23 cellular contexts compared by ENCODE assay signal in the genomic region with DNA sequence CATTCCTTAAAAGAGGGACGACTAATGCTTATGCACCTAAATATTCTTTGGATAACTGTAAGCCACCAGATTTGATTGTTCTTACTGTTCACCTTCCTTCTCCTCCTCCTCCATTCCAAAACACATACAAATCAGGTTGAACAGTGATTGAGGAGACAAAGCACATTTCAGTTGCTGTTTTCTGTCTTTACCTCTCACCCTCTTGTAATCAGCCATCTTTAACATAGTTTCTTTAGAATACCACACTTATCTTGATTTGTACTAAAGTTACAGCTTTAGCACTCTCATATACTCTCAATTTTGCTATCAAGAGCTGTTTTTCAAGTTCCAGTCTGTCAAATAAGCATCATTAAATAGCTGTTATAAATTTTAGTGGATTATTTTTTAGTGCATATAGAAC.
"Had no signal": no experiment of that assay in that cellular context is flagged by ENCODE, and none has a peak within 500 bp of the region (broad histone marks: within the 10 kb centered on the region; RNA-seq: fewer than 3 reads in every experiment).

No MANE protein-coding gene starts in this region.

- H3K4me1 ChIP-seq: psoas muscle, right lobe of liver had no signal

- H3K4me3 Mint-ChIP-seq: naive B cell; nephron; stimulated activated memory B cell treated with anti-CD40 and anti-IgM and Interleukin-4, amounts not matched to agents 10 μg/mL and 1 μg/mL and 100 μg/mL, for 72 hours; stimulated activated naive CD8-positive, alpha-beta T cell treated with anti-CD3 and anti-CD28 coated beads, Interleukin-15, Interleukin-2, amounts not matched to agents 100 ng/mL and 50 ng/mL, for 24 hours had no signal

- H3K36me3 ChIP-seq: gastroesophageal sphincter, right lobe of liver, tibial artery, upper lobe of left lung, uterus had no signal

- ATAC-seq: gastroesophageal sphincter; left colon; left ventricle myocardium superior; psoas muscle; right lobe of liver; stimulated activated memory B cell treated with anti-CD40 and anti-IgM and Interleukin-4, amounts not matched to agents 10 μg/mL and 1 μg/mL and 100 μg/mL, for 72 hours had no signal

- H3K9me3 ChIP-seq: esophagus squamous epithelium, gastroesophageal sphincter, psoas muscle, right lobe of liver, spleen, tibial artery, upper lobe of left lung, uterus had no signal

- H3K4me3 ChIP-seq: esophagus squamous epithelium, gastroesophageal sphincter, lung, psoas muscle, right lobe of liver, spleen, tibial artery, upper lobe of left lung, uterus had no signal

- DNase-seq: dermis blood vessel endothelial cell; esophagus squamous epithelium; foreskin fibroblast; glutamatergic neuron; left colon; left ventricle myocardium superior; mesendoderm; naive B cell; psoas muscle; retina; right lobe of liver; spleen; stimulated activated CD4-positive, alpha-beta T cell treated with anti-CD3 and anti-CD28 coated beads, Interleukin-15, amount 100 ng/mL, for 24 hours; stimulated activated CD4-positive, alpha-beta T cell treated with anti-CD3 and anti-CD28 coated beads, Interleukin-1b, Interleukin-23, amount 100 ng/mL, for 48 hours; stimulated activated CD4-positive, alpha-beta T cell treated with anti-CD3 and anti-CD28 coated beads, Interleukin-4, amount 100 ng/mL, for 24 hours; tibial artery; upper lobe of left lung; uterus had no signal

- H3K27ac Mint-ChIP-seq: stimulated activated memory B cell treated with anti-CD40 and anti-IgM and Interleukin-4, amounts not matched to agents 10 μg/mL and 1 μg/mL and 100 μg/mL, for 72 hours had no signal

- H3K27me3 Mint-ChIP-seq: naive B cell; stimulated activated memory B cell treated with anti-CD40 and anti-IgM and Interleukin-4, amounts not matched to agents 10 μg/mL and 1 μg/mL and 100 μg/mL, for 72 hours; stimulated activated naive CD8-positive, alpha-beta T cell treated with anti-CD3 and anti-CD28 coated beads, Interleukin-15, Interleukin-2, amounts not matched to agents 100 ng/mL and 50 ng/mL, for 24 hours had no signal

- H3K9me3 Mint-ChIP-seq: nephron; stimulated activated naive CD8-positive, alpha-beta T cell treated with anti-CD3 and anti-CD28 coated beads, Interleukin-15, Interleukin-2, amounts not matched to agents 100 ng/mL and 50 ng/mL, for 24 hours had no signal

- H3K27ac ChIP-seq: esophagus squamous epithelium, gastroesophageal sphincter, psoas muscle, right lobe of liver, spleen, upper lobe of left lung, uterus had no signal

- H3K27me3 ChIP-seq: esophagus squamous epithelium, gastroesophageal sphincter, right lobe of liver, spleen, tibial artery, upper lobe of left lung, uterus had no signal
